In genomic region chr2:219030177-219030940, GRCh38 we compare ENCODE assay signal across 18 cellular contexts. TPM values are rescaled to one million over a fixed set of nuclear protein-coding genes. Genes with fewer than 3 reads are reported as not detected.
DNase-seq lines count a peak whose midpoint lies in the region; ATAC-seq, FAIRE-seq and TF ChIP-seq lines count a peak whose summit lies in the region.
"Had no signal": no experiment of that assay in that cellular context is flagged by ENCODE, and none has a peak within 500 bp of the region (broad histone marks: within the 10 kb centered on the region; RNA-seq: fewer than 3 reads in every experiment).

No MANE protein-coding gene starts in this region.

- H3K4me1 Mint-ChIP-seq in CD14-positive monocyte = no peaks in the 10 kb centered on the region

- H3K9me2 ChIP-seq in HCT116 (ENCODE audit: insufficient read depth) = no peaks in the 10 kb centered on the region

- TF ChIP-seq CTCF in CD14-positive monocyte (IDR thresholded peaks at IDR 0.05) (no peak), HCT116 (IDR thresholded peaks at IDR 0.05 in 2 of 3, conservative IDR thresholded peaks at IDR 0.05 in 1 of 3; ENCODE audit: borderline replicate concordance in 1 of 3, insufficient read depth in 1 of 3, low read depth in 2 of 3, low read length in 2 of 3) (no peak), kidney (IDR thresholded peaks at IDR 0.05; ENCODE audit: borderline replicate concordance, extremely low read depth, insufficient read depth) (no peak), parathyroid adenoma (IDR thresholded peaks at IDR 0.05) (no peak)

- no peak for FAIRE-seq in kidney (lab: Jason Lieb, UNC)
- FAIRE-seq: A549 had no signal

- H3K79me2 ChIP-seq in HCT116 (ENCODE audit: insufficient read depth, low read length) = no peaks in the 10 kb centered on the region
- no peaks in the 10 kb centered on the region for H3K79me2 ChIP-seq in parathyroid adenoma

- no peak for TF ChIP-seq POLR2A in HCT116 (IDR thresholded peaks at IDR 0.05; ENCODE audit: borderline replicate concordance, extremely low read depth, insufficient read depth, insufficient read length)

- H3K27me3 Mint-ChIP-seq in CD14-positive monocyte (ENCODE audit: low read depth in 3 of 3) = peaks cover 28 to 48% (median 28%) of the 10 kb centered on the region in 3 donors

- DNase-seq in CD14-positive monocyte (ENCODE audit: low spot score) (peak; percentile 17), HCT116 (ENCODE audit: low read depth, low spot score) (no peak), kidney (peak; percentile 70), AML-193 (lab: John Stamatoyannopoulos, UW) (no peak)
- DNase-seq in activated naive CD4-positive, alpha-beta T cell (lab: John Stamatoyannopoulos, UW) = no peak
- DNase-seq: NCI-H524 treated with DMSO at 0.1 percent for 48 hours had no signal

- H3K9me3 Mint-ChIP-seq in CD14-positive monocyte = peaks cover 0 to 1% (median 0%) of the 10 kb centered on the region in 7 donors
- H3K9me3 Mint-ChIP-seq: CD8-positive, alpha-beta T cell had no signal

- H4K20me1 ChIP-seq in HCT116 (ENCODE audit: insufficient read depth) = no peaks in the 10 kb centered on the region

- H3K4me1 ChIP-seq in HCT116 (ENCODE audit: control insufficient read depth in 1 of 2, insufficient read depth in 2 of 2, low read length in 2 of 2) = no peaks in the 10 kb centered on the region; a peak in 1 of 4 replicates
- no peaks in the 10 kb centered on the region for H3K4me1 ChIP-seq in kidney (ENCODE audit: control insufficient read depth in 1 of 2, insufficient read depth in 1 of 2, low read depth in 1 of 2, low read length in 2 of 2)
- H3K4me1 ChIP-seq in parathyroid adenoma = peaks cover 3% of the 10 kb centered on the region
- H3K4me1 ChIP-seq: A549, Caco-2 had no signal

- H3K4me3 ChIP-seq in HCT116 (replicated peaks in 1 of 2; ENCODE audit: low read depth in 1 of 2, low read length in 2 of 2) (no peak overlapping the region), kidney (ENCODE audit: low read length in 2 of 2) (no peak overlapping the region), parathyroid adenoma (ENCODE audit: low read depth, low read length) (no peak overlapping the region)
- H3K4me3 ChIP-seq: A549, GM12878, PC-9 had no signal

- H3K36me3 ChIP-seq in HCT116 (ENCODE audit: control insufficient read depth in 1 of 2, insufficient read depth in 2 of 2, low read length in 2 of 2) (no peaks in the 10 kb centered on the region), kidney (ENCODE audit: control insufficient read depth in 1 of 2, insufficient read depth in 2 of 2, low read length in 2 of 2) (no peaks in the 10 kb centered on the region), parathyroid adenoma (ENCODE audit: control insufficient read depth, insufficient read depth, low read length) (no peaks in the 10 kb centered on the region)

- no peak for TF ChIP-seq RAD21 in HCT116 (IDR thresholded peaks at IDR 0.05; ENCODE audit: low read depth)

- H3K9me3 ChIP-seq in HCT116 (ENCODE audit: control insufficient read depth in 1 of 2, insufficient read depth in 1 of 2, low read depth in 1 of 2, low read length in 2 of 2) (no peaks in the 10 kb centered on the region), kidney (ENCODE audit: control insufficient read depth in 1 of 2, low read length in 2 of 2) (no peaks in the 10 kb centered on the region), parathyroid adenoma (ENCODE audit: control insufficient read depth, low read length) (no peaks in the 10 kb centered on the region)
- H3K9me3 ChIP-seq: A549, Caco-2 had no signal

- CTCF ChIA-PET in HCT116 (lab: Charles Lee) = interaction anchor here (0.6 to 5.3 kb wide), 43 partner anchors 9 to 358 kb away, joined by 3 to 97 read pairs (median 4); partner anchors contain the start of gene DNPEP

- POLR2A ChIA-PET in HCT116 (lab: Charles Lee) = interaction anchor here (1.0 kb wide), 1 partner anchor 125 kb away, joined by 3 read pairs; no protein-coding TSS in a partner anchor

- RAD21 ChIA-PET in HCT116 (lab: Charles Lee; ENCODE audit: low non-redundant PET in 1 of 2, low total read pairs in 2 of 2, uncharacterized antibody in 2 of 2, unreplicated experiment in 2 of 2) = interaction anchor here (0.7 to 1.8 kb wide), 6 partner anchors 50 to 124 kb away, joined by 3 to 19 read pairs (median 4); no protein-coding TSS in a partner anchor

- BruUV-seq in HCT116 (replicated peaks; lab: Mats Ljungman, UMichigan) = no TSS peak

- H3K27me3 ChIP-seq in HCT116 (ENCODE audit: insufficient read depth, low read length) (peaks cover 22% of the 10 kb centered on the region), parathyroid adenoma (ENCODE audit: control insufficient read depth, insufficient read depth, low read length) (no peaks in the 10 kb centered on the region)

- intact Hi-C loops in CD14-positive monocyte (cut with micrococcal nuclease) (no loop called here), HCT116 (cut with micrococcal nuclease) (no loop called here), kidney (cut with DNase I) (no loop called here)

- no peaks in the 10 kb centered on the region for H3K36me3 Mint-ChIP-seq in CD14-positive monocyte
- H3K36me3 Mint-ChIP-seq: CD8-positive, alpha-beta T cell had no signal

- H2AFZ ChIP-seq in HCT116 (ENCODE audit: low read depth, low read length, poor library complexity, severe bottlenecking) (no peak overlapping the region), parathyroid adenoma (peak overlapping the region; percentile 40)
- H2AFZ ChIP-seq: PC-9 had no signal

- H3K27ac ChIP-seq in HCT116 (ENCODE audit: low read depth, low read length) (no peak overlapping the region), kidney (ENCODE audit: low read depth in 2 of 2, low read length in 2 of 2) (no peak overlapping the region), parathyroid adenoma (no peak overlapping the region)
- H3K27ac ChIP-seq: A549, PC-9 had no signal

- no peak overlapping the region for H3K27ac Mint-ChIP-seq in CD14-positive monocyte
- H3K27ac Mint-ChIP-seq: CD8-positive, alpha-beta T cell had no signal

- no peak overlapping the region for H3K4me3 Mint-ChIP-seq in CD14-positive monocyte
- H3K4me3 Mint-ChIP-seq: CD8-positive, alpha-beta T cell had no signal

- ATAC-seq in HCT116 = peak; percentile 10; the same call in 1 of the 2 replicates
- ATAC-seq in GM21786 (IDR thresholded peaks at IDR 0.05; ENCODE audit: unreplicated experiment) = no peak
- no peak for ATAC-seq in GM18909 (IDR thresholded peaks at IDR 0.05; ENCODE audit: poor library complexity, unreplicated experiment)

- H3K9ac ChIP-seq in HCT116 (ENCODE audit: low read length) = no peak overlapping the region
- H3K9ac ChIP-seq in kidney (ENCODE audit: low read length in 2 of 2) = no peak overlapping the region
- H3K9ac ChIP-seq in parathyroid adenoma = no peak overlapping the region

- no peak overlapping the region for H3K4me2 ChIP-seq in HCT116 (ENCODE audit: low read length)
- H3K4me2 ChIP-seq in parathyroid adenoma (ENCODE audit: low read length) = no peak overlapping the region
- H3K4me2 ChIP-seq: A549, PC-9 had no signal

TF ChIP-seq in HCT116, 20 proteins besides CTCF, POLR2A, EP300 and RAD21 (continues in another document):
- no peak for TF ChIP-seq SIN3A (IDR thresholded peaks at IDR 0.05; ENCODE audit: low read depth)
- TF ChIP-seq YY1 (IDR thresholded peaks at IDR 0.05; ENCODE audit: extremely low read depth, insufficient replicate concordance, low read depth, low read length) = no peak
- TF ChIP-seq ZBTB33 (IDR thresholded peaks at IDR 0.05; ENCODE audit: extremely low read depth, insufficient replicate concordance, low read length) = no peak
- TF ChIP-seq, protein P1, sequence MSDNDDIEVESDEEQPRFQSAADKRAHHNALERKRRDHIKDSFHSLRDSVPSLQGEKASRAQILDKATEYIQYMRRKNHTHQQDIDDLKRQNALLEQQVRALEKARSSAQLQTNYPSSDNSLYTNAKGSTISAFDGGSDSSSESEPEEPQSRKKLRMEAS (IDR thresholded peaks at IDR 0.05) = no peak
- TF ChIP-seq EGR1 (IDR thresholded peaks at IDR 0.05; ENCODE audit: low read depth) = no peak
- TF ChIP-seq SRF (IDR thresholded peaks at IDR 0.05; ENCODE audit: low read depth) = no peak
- no peak for TF ChIP-seq ATF3 (IDR thresholded peaks at IDR 0.05)
- TF ChIP-seq SP1 (IDR thresholded peaks at IDR 0.05; ENCODE audit: low read depth) = no peak
- TF ChIP-seq JUND (IDR thresholded peaks at IDR 0.05) = no peak
- no peak for TF ChIP-seq POLR2AphosphoS5 (IDR thresholded peaks at IDR 0.05; ENCODE audit: low read depth, low read length)
- no peak for TF ChIP-seq EZH2 (IDR thresholded peaks at IDR 0.05)

RNA-seq across cellular contexts. Expression of gene CFAP65, which starts 11.0 kb away (rescaled TPM):
- polyA plus RNA-seq in CD14-positive monocyte = not detected
- 0.52 TPM for total RNA-seq in HCT116 (2021; ENCODE audit: unreplicated experiment)
- 0.29 and 0.50 TPM in 2 replicates for polyA plus RNA-seq in HCT116 (2012)
- total RNA-seq in kidney = 2.0 TPM
- polyA plus RNA-seq in kidney (ENCODE audit: insufficient read depth, low read depth, low replicate concordance) = 0.73 TPM
- total RNA-seq: CD8-positive, alpha-beta T cell; GM12878; HT-29; LHCN-M2; MCF 10A; PC-9 had no signal
- polyA plus RNA-seq: GM12878 had no signal

RNA-seq across cellular contexts. Expression of gene IHH, which starts 30.4 kb away (rescaled TPM):
- not detected for polyA plus RNA-seq in CD14-positive monocyte
- total RNA-seq in HCT116 (2021; ENCODE audit: unreplicated experiment) = 0.17 TPM
- polyA plus RNA-seq in HCT116 (2012) = 0.04 and 0.07 TPM in 2 replicates
- 0.88 TPM for total RNA-seq in kidney
- 3.1 TPM for polyA plus RNA-seq in kidney (ENCODE audit: insufficient read depth, low read depth, low replicate concordance)
- total RNA-seq: CD8-positive, alpha-beta T cell; GM12878; LHCN-M2; MCF 10A; PC-9; SK-MEL-5 had no signal

RNA-seq across cellular contexts. Expression of gene CRYBA2, which starts 37.1 kb away (rescaled TPM):
- polyA plus RNA-seq in CD14-positive monocyte (not detected), kidney (ENCODE audit: insufficient read depth, low read depth, low replicate concordance) (not detected)
- total RNA-seq in HCT116 (2021; ENCODE audit: unreplicated experiment) (not detected), kidney (not detected)
- polyA plus RNA-seq in HCT116 (2012) = not detected in 2 replicates
- total RNA-seq: CD8-positive, alpha-beta T cell; GM12878; HT-29; LHCN-M2; MCF 10A; PC-9; SK-MEL-5 had no signal
- polyA plus RNA-seq: A549, GM12878 had no signal

RNA-seq across cellular contexts. Expression of gene FEV, which starts 45.4 kb away (rescaled TPM):
- polyA plus RNA-seq in CD14-positive monocyte (not detected), kidney (ENCODE audit: insufficient read depth, low read depth, low replicate concordance) (not detected)
- total RNA-seq in HCT116 (2021; ENCODE audit: unreplicated experiment) (not detected), kidney (not detected)
- not detected in 2 replicates for polyA plus RNA-seq in HCT116 (2012)
- total RNA-seq: Caco-2; CD8-positive, alpha-beta T cell; GM12878; HT-29; LHCN-M2; MCF 10A; PC-9; SK-MEL-5 had no signal
- polyA plus RNA-seq: A549, GM12878 had no signal

Comparison
In these comparisons a context has a peak if more than half of its experiments do, and no peak if none do; other contexts are left out.
1. DNase-seq: peak in CD14-positive monocyte (single experiment) and kidney (single experiment); none in HCT116 (single experiment), activated naive CD4-positive, alpha-beta T cell (0 of 4) and AML-193 (0 of 2).